2 cellular contexts compared by ENCODE assay signal in genomic region chr5:88190106-88190834, GRCh38.
TF ChIP-seq lines count a peak whose summit lies in the region.

No MANE protein-coding gene starts in this region.

TF ChIP-seq in GM23338, 12 proteins besides CTCF, POLR2A, EP300 and RAD21:
- TF ChIP-seq ZNF331 (CRISPR knock-in tag; IDR thresholded peaks at IDR 0.05; ENCODE audit: low read depth) (no peak), REST (IDR thresholded peaks at IDR 0.05; ENCODE audit: unreplicated experiment) (no peak), ETS1 (IDR thresholded peaks at IDR 0.05) (no peak), POLR2AphosphoS5 (IDR thresholded peaks at IDR 0.05; ENCODE audit: low read depth) (no peak), EZH2phosphoT487 (IDR thresholded peaks at IDR 0.05; ENCODE audit: unreplicated experiment) (no peak), ZNF114 (CRISPR knock-in tag; IDR thresholded peaks at IDR 0.05) (no peak), ZNF462 (CRISPR knock-in tag; IDR thresholded peaks at IDR 0.05) (no peak), CREB1 (CRISPR knock-in tag; IDR thresholded peaks at IDR 0.05; ENCODE audit: low read depth) (no peak)

TF ChIP-seq in GM12878, 131 proteins besides CTCF, POLR2A, EP300 and RAD21:
- TF ChIP-seq ZNF274 (IDR thresholded peaks at IDR 0.05; ENCODE audit: insufficient read depth, insufficient read length) (no peak), MYC (IDR thresholded peaks at IDR 0.05; ENCODE audit: insufficient read depth, insufficient read length, insufficient replicate concordance, low read length, severe bottlenecking) (no peak), RFX5 (IDR thresholded peaks at IDR 0.05; ENCODE audit: low read depth, low read length) (no peak), TCF7 (IDR thresholded peaks at IDR 0.05; ENCODE audit: borderline replicate concordance) (no peak), IRF5 (IDR thresholded peaks at IDR 0.05; ENCODE audit: borderline replicate concordance) (no peak), RB1 (IDR thresholded peaks at IDR 0.05; ENCODE audit: borderline replicate concordance) (no peak)
